13 cellular contexts compared by ENCODE assay signal in genomic region chr20:23314714-23315498, GRCh38.
"Had no signal": no experiment of that assay in that cellular context is flagged by ENCODE, and none has a peak within 500 bp of the region (broad histone marks: within the 10 kb centered on the region; RNA-seq: fewer than 3 reads in every experiment).

No MANE protein-coding gene starts in this region.

- ATAC-seq: body of pancreas; effector memory CD8-positive, alpha-beta T cell had no signal

- H3K4me1 ChIP-seq: adrenal gland, body of pancreas, psoas muscle had no signal

- H3K9me3 ChIP-seq: adrenal gland, body of pancreas, psoas muscle had no signal

- H3K36me3 ChIP-seq: adrenal gland had no signal

- H3K27me3 ChIP-seq: adrenal gland, body of pancreas had no signal

- DNase-seq: activated B cell treated with CpG ODN at 0.5 μM for 24 hours; activated CD4-positive, alpha-beta T cell treated with anti-CD3 and anti-CD28 coated beads, Interleukin-2, amount 10 ng/mL, durations not matched to agents 24 days and 14 days; activated CD8-positive, alpha-beta memory T cell treated with anti-CD3 and anti-CD28 coated beads for 24 hours; activated naive CD4-positive, alpha-beta T cell treated with anti-CD3 and anti-CD28 coated beads for 36 hours; effector memory CD8-positive, alpha-beta T cell; nephron progenitor cell; stimulated activated CD4-positive, alpha-beta T cell treated with anti-CD3 and anti-CD28 coated beads, Interleukin-15, amount 100 ng/mL, for 24 hours; stimulated activated CD4-positive, alpha-beta T cell treated with anti-CD3 and anti-CD28 coated beads, Interleukin-4, amount 100 ng/mL, for 24 hours; T-helper 2 cell had no signal

- H3K4me3 ChIP-seq: adrenal gland, body of pancreas, psoas muscle had no signal

- H3K27ac ChIP-seq: body of pancreas, epithelial cell of prostate, psoas muscle had no signal
